ENCODE assay signal across 8 cellular contexts in genomic region chr6:135179920-135180457, GRCh38. TPM values are rescaled to one million over a fixed set of nuclear protein-coding genes. Genes with fewer than 3 reads are reported as not detected.
DNase-seq lines count a peak whose midpoint lies in the region; ATAC-seq and TF ChIP-seq lines count a peak whose summit lies in the region.

No MANE protein-coding gene starts in this region.

- no peak for TF ChIP-seq CTCF in CD8-positive, alpha-beta T cell (IDR thresholded peaks at IDR 0.05)

- 0 out of 2 replicates have a peak overlapping the region, but pooled peaks have one; percentile 4 for H3K9ac ChIP-seq in HUES48 (ENCODE audit: low read depth, low read length)
- no peak overlapping the region for H3K9ac ChIP-seq in adipocyte (ENCODE audit: low read length)

- no peak for DNase-seq in CD8-positive, alpha-beta T cell
- DNase-seq in adipocyte (ENCODE audit: low read depth) (peak; percentile 19), DMS 273 treated with DMSO at 0.1 percent for 48 hours (lab: John Stamatoyannopoulos, UW) (no peak), foreskin melanocyte (no peak)
- DNase-seq in natural killer cell treated with Interleukin-12 subunit alpha and Interleukin-12 subunit beta and Interleukin-15 and Interleukin-18, amount 100 ng/mL, for 72 hours (ENCODE audit: low spot score), result no peak
- DNase-seq in activated effector memory CD4-positive, alpha-beta T cell treated with anti-CD3 and anti-CD28 coated beads, Interleukin-2, amount 50 U/mL, for 16 hours, result no peak

- H3K27ac ChIP-seq in CD8-positive, alpha-beta T cell (ENCODE audit: low read depth, low read length), result peak overlapping the region; percentile 32
- no peak overlapping the region for H3K27ac ChIP-seq in HUES48 (ENCODE audit: low read depth, low read length)

- intact Hi-C loops in CD8-positive, alpha-beta T cell (cut with DNase I, micrococcal nuclease), result loop anchor here (1.0 to 10.0 kb wide), 11 partner anchors 9 to 1612 kb away; partner anchors contain the start of genes AHI1 (in 1 of the 2), BCLAF1 (in 1 of the 2), HBS1L (in 1 of the 2) and MAP3K5 (in 1 of the 2)

- no peaks in the 10 kb centered on the region for H3K27me3 Mint-ChIP-seq in CD8-positive, alpha-beta T cell (ENCODE audit: low read depth)
- no peaks in the 10 kb centered on the region for H3K27me3 Mint-ChIP-seq in natural killer cell treated with Interleukin-12 subunit alpha and Interleukin-12 subunit beta and Interleukin-15 and Interleukin-18, amount 100 ng/mL, for 72 hours

- POLR2A ChIA-PET in CD8-positive, alpha-beta T cell (lab: Charles Lee), result interaction anchor here (0.7 to 4.5 kb wide), 5 partner anchors 65 to 1110 kb away, joined by 3 to 25 read pairs (median 5); partner anchors contain the start of genes BCLAF1 and HBS1L

- no peaks in the 10 kb centered on the region for H3K9me3 ChIP-seq in CD8-positive, alpha-beta T cell (ENCODE audit: low read length)
- H3K9me3 ChIP-seq in HUES48 (ENCODE audit: control insufficient read depth, insufficient read depth, low read length) (no peaks in the 10 kb centered on the region), adipocyte (ENCODE audit: control insufficient read depth, low read length) (no peaks in the 10 kb centered on the region)

- no peaks in the 10 kb centered on the region for H3K36me3 ChIP-seq in CD8-positive, alpha-beta T cell (ENCODE audit: insufficient read depth, low read length)
- no peaks in the 10 kb centered on the region for H3K36me3 ChIP-seq in HUES48 (ENCODE audit: control insufficient read depth, insufficient read depth, low read length)
- no peaks in the 10 kb centered on the region for H3K36me3 ChIP-seq in adipocyte (ENCODE audit: control insufficient read depth, insufficient read depth, low read length, severe bottlenecking)

- H3K36me3 Mint-ChIP-seq in CD8-positive, alpha-beta T cell, result peaks cover 9% of the 10 kb centered on the region
- H3K36me3 Mint-ChIP-seq in natural killer cell treated with Interleukin-12 subunit alpha and Interleukin-12 subunit beta and Interleukin-15 and Interleukin-18, amount 100 ng/mL, for 72 hours, result peaks cover 8% of the 10 kb centered on the region

- peak overlapping the region; percentile 78 for H3K4me3 Mint-ChIP-seq in CD8-positive, alpha-beta T cell
- peak overlapping the region; percentile 80 for H3K4me3 Mint-ChIP-seq in natural killer cell treated with Interleukin-12 subunit alpha and Interleukin-12 subunit beta and Interleukin-15 and Interleukin-18, amount 100 ng/mL, for 72 hours

- peaks cover 24% of the 10 kb centered on the region for H3K4me1 Mint-ChIP-seq in CD8-positive, alpha-beta T cell (ENCODE audit: low read depth)
- peaks cover 31 to 36% of the 10 kb centered on the region in 2 donors for H3K4me1 Mint-ChIP-seq in natural killer cell treated with Interleukin-12 subunit alpha and Interleukin-12 subunit beta and Interleukin-15 and Interleukin-18, amount 100 ng/mL, for 72 hours (ENCODE audit: low read depth in 2 of 2)

- no peak for ATAC-seq in CD8-positive, alpha-beta T cell
- ATAC-seq in natural killer cell treated with Interleukin-12 subunit alpha and Interleukin-12 subunit beta and Interleukin-15 and Interleukin-18, amount 100 ng/mL, for 72 hours, result no peak
- ATAC-seq in GM19463 (IDR thresholded peaks at IDR 0.05; ENCODE audit: unreplicated experiment), result no peak

- peaks cover 9% of the 10 kb centered on the region for H3K4me1 ChIP-seq in CD8-positive, alpha-beta T cell (ENCODE audit: insufficient read depth, low read length)
- H3K4me1 ChIP-seq in HUES48 (ENCODE audit: control insufficient read depth, insufficient read depth, low read length) (peaks cover 12% of the 10 kb centered on the region; the same call in 1 of the 2 replicates), adipocyte (ENCODE audit: control insufficient read depth, insufficient read depth, low read length) (peaks cover 36% of the 10 kb centered on the region)

- H3K27me3 ChIP-seq in CD8-positive, alpha-beta T cell (ENCODE audit: insufficient read depth, low read length), result no peaks in the 10 kb centered on the region
- H3K27me3 ChIP-seq in HUES48 (ENCODE audit: control insufficient read depth, insufficient read depth, low read length), result peaks cover 31% of the 10 kb centered on the region
- peaks cover 16% of the 10 kb centered on the region for H3K27me3 ChIP-seq in adipocyte (replicated peaks; ENCODE audit: control insufficient read depth, insufficient read depth, low read length)

- no peaks in the 10 kb centered on the region for H3K9me3 Mint-ChIP-seq in CD8-positive, alpha-beta T cell
- H3K9me3 Mint-ChIP-seq in natural killer cell treated with Interleukin-12 subunit alpha and Interleukin-12 subunit beta and Interleukin-15 and Interleukin-18, amount 100 ng/mL, for 72 hours, result no peaks in the 10 kb centered on the region

- peak overlapping the region; percentile 91 for H3K27ac Mint-ChIP-seq in CD8-positive, alpha-beta T cell
- peak overlapping the region; percentile 89 to 90 for H3K27ac Mint-ChIP-seq in natural killer cell treated with Interleukin-12 subunit alpha and Interleukin-12 subunit beta and Interleukin-15 and Interleukin-18, amount 100 ng/mL, for 72 hours

- CTCF ChIA-PET in CD8-positive, alpha-beta T cell (lab: Charles Lee), result interaction anchor here (0.6 to 5.0 kb wide), 2 partner anchors 38 to 999 kb away, joined by 3 to 64 read pairs; no protein-coding TSS in a partner anchor

- peak overlapping the region; percentile 40 for H3K4me3 ChIP-seq in CD8-positive, alpha-beta T cell (ENCODE audit: low read depth, low read length)
- H3K4me3 ChIP-seq in HUES48 (ENCODE audit: low read depth, low read length) (peak overlapping the region; percentile 77), adipocyte (ENCODE audit: low read length) (no peak overlapping the region)

RNA-seq across cellular contexts. Expression of gene MYB, which starts 1.1 kb away (rescaled TPM):
- 1 to 10 TPM; 3.7 to 4.7 TPM for total RNA-seq in CD8-positive, alpha-beta T cell
- 100 to 1,000 TPM in 1 of 2 donors, 10 to 100 TPM in 1; 66.1 to 145 TPM for total RNA-seq in natural killer cell treated with Interleukin-12 subunit alpha and Interleukin-12 subunit beta and Interleukin-15 and Interleukin-18, amount 100 ng/mL, for 72 hours

Comparison
In these comparisons a context has a peak if more than half of its experiments do, and no peak if none do; other contexts are left out.
1. RNA of gene MYB, which starts 1.1 kb away (total RNA-seq): 66.1 to 145 TPM in natural killer cell treated with Interleukin-12 subunit alpha and Interleukin-12 subunit beta and Interleukin-15 and Interleukin-18, amount 100 ng/mL, for 72 hours; 3.7 to 4.7 TPM in CD8-positive, alpha-beta T cell; every median in the first group is over 10 times any median in the second.